16 cellular contexts compared by ENCODE assay signal in genomic region chr9:72454871-72455471, GRCh38.
A peak's percentile ranks its signal among the peaks of the same experiment; 100 is the strongest.
DNase-seq lines count a peak whose midpoint lies in the region; ATAC-seq and TF ChIP-seq lines count a peak whose summit lies in the region.
"Had no signal": no experiment of that assay in that cellular context is flagged by ENCODE, and none has a peak within 500 bp of the region (broad histone marks: within the 10 kb centered on the region; RNA-seq: fewer than 3 reads in every experiment).

No MANE protein-coding gene starts in this region.

- TF ChIP-seq POLR2A in testis (IDR thresholded peaks at IDR 0.05) = no peak

- WGBS in SK-N-SH (ENCODE audit: low lambda C conversion rate) = 17% methylated on average over 2 of the region's 2 CpGs
- WGBS in liver = 63% methylated on average over 2 of the region's 2 CpGs
- WGBS in testis, 2 donors = 75 to 83% methylated on average over 2 of the region's 2 CpGs

- TF ChIP-seq CTCF in SK-N-SH (IDR thresholded peaks at IDR 0.05) (no peak), liver (IDR thresholded peaks at IDR 0.05; ENCODE audit: low read depth, low read length, missing input control) (no peak), testis (IDR thresholded peaks at IDR 0.05) (no peak)

- peak overlapping the region; percentile 53 for H2AFZ ChIP-seq in SK-N-SH (ENCODE audit: low read depth)

- DNase-seq in SK-N-SH (no peak), caudate nucleus (lab: John Stamatoyannopoulos, UW) (peak in 4 of 61 donors; percentile 4 to 14 (median 10)), testis (peak; percentile 68), NCI-H748 (lab: John Stamatoyannopoulos, UW; ENCODE audit: unreplicated experiment) (no peak), SIG-M5 (lab: John Stamatoyannopoulos, UW) (no peak)
- DNase-seq in activated naive CD4-positive, alpha-beta T cell treated with anti-CD3 and anti-CD28 coated beads, Interleukin-2, amount 50 U/mL, for 72 hours (ENCODE audit: low spot score in 2 of 2) = no peak
- DNase-seq: activated CD4-positive, CD25-positive, alpha-beta regulatory T cell; cortex of kidney; foreskin keratinocyte; Karpas-422; NCI-H2029 treated with DMSO at 0.1 percent for 48 hours; stimulated activated CD4-positive, alpha-beta T cell treated with anti-CD3 and anti-CD28 coated beads, Interleukin-12 subunit alpha, Interleukin-12 subunit beta, amount 100 ng/mL, for 4 hours had no signal

- no peak overlapping the region for H3K4me2 ChIP-seq in SK-N-SH

- no peaks in the 10 kb centered on the region for H3K79me2 ChIP-seq in SK-N-SH (ENCODE audit: insufficient read depth)

- intact Hi-C loops in testis (cut with DNase I; ENCODE audit: low total_unique reads) = no loop called here

- H3K27ac ChIP-seq in SK-N-SH (ENCODE audit: low read depth in 2 of 2, low read length in 1 of 2) (no peak overlapping the region), caudate nucleus (ENCODE audit: low read depth, low read length) (peak overlapping the region; percentile 58), liver (ENCODE audit: low read depth in 1 of 2, low read length in 2 of 2) (peak overlapping the region; percentile 5 to 50), testis (peak overlapping the region; percentile 36 to 65)
- H3K27ac ChIP-seq: adrenal gland, foreskin keratinocyte, SK-N-MC had no signal

- peaks cover 4% of the 10 kb centered on the region for H3F3A ChIP-seq in SK-N-SH (replicated peaks; ENCODE audit: insufficient read depth)

- ATAC-seq in SK-N-SH treated with all-trans-retinoic acid at 6 μM for 48 hours = no peak
- no peak for ATAC-seq in activated naive CD4-positive, alpha-beta T cell treated with anti-CD3 and anti-CD28 coated beads, Interleukin-2, amount 50 U/mL, for 72 hours
- ATAC-seq: foreskin keratinocyte had no signal

- H3K9me3 ChIP-seq in SK-N-SH = no peaks in the 10 kb centered on the region
- no peaks in the 10 kb centered on the region for H3K9me3 ChIP-seq in liver (ENCODE audit: control insufficient read depth in 4 of 4, low read length in 3 of 4)
- no peaks in the 10 kb centered on the region for H3K9me3 ChIP-seq in testis
- H3K9me3 ChIP-seq: adrenal gland had no signal

- no peak overlapping the region for H3K4me3 ChIP-seq in SK-N-SH (ENCODE audit: low read depth in 2 of 2, low read length in 1 of 2)
- no peak overlapping the region for H3K4me3 ChIP-seq in liver (ENCODE audit: low read depth in 1 of 3, low read length in 3 of 3)
- H3K4me3 ChIP-seq in testis = no peak overlapping the region
- H3K4me3 ChIP-seq: adrenal gland, SK-N-MC had no signal

- no peak overlapping the region for H3K9ac ChIP-seq in SK-N-SH
- peak overlapping the region in 1 of 2 donors; percentile 53 for H3K9ac ChIP-seq in liver (ENCODE audit: low read depth in 1 of 2, low read length in 2 of 2)

- no peaks in the 10 kb centered on the region; the same call in 1 of the 2 replicates for H3K9me2 ChIP-seq in SK-N-SH

- TF ChIP-seq EP300 in SK-N-SH (IDR thresholded peaks at IDR 0.05; ENCODE audit: borderline replicate concordance in 1 of 2, low read depth in 1 of 2, low read length in 1 of 2) = no peak

- POLR2A ChIA-PET in SK-N-SH (lab: Yijun Ruan, JAX) = no interaction called here

- TF ChIP-seq RAD21 in SK-N-SH (IDR thresholded peaks at IDR 0.05; ENCODE audit: low read length) (no peak), liver (IDR thresholded peaks at IDR 0.05) (peak; percentile 23 to 45)

- H3K4me1 ChIP-seq in SK-N-SH (ENCODE audit: control insufficient read depth in 1 of 2, insufficient read depth in 2 of 2, low read depth in 1 of 2, low read length in 1 of 2) (no peaks in the 10 kb centered on the region), liver (ENCODE audit: control insufficient read depth in 4 of 4, insufficient read depth in 4 of 4, low read length in 3 of 4) (peaks cover 3 to 24% (median 18%) of the 10 kb centered on the region in 4 donors), testis (no peaks in the 10 kb centered on the region)
- H3K4me1 ChIP-seq: adrenal gland, foreskin keratinocyte had no signal

- CTCF ChIA-PET in SK-N-SH (lab: Yijun Ruan, JAX) = no interaction called here

- H3K36me3 Mint-ChIP-seq in activated naive CD4-positive, alpha-beta T cell treated with anti-CD3 and anti-CD28 coated beads, Interleukin-2, amount 50 U/mL, for 72 hours = no peaks in the 10 kb centered on the region

- H3K27me3 ChIP-seq in SK-N-SH (ENCODE audit: insufficient read depth) (peaks cover 10% of the 10 kb centered on the region; the same call in 1 of the 2 replicates), liver (ENCODE audit: control insufficient read depth in 4 of 4, insufficient read depth in 4 of 4, low read length in 3 of 4) (no peaks in the 10 kb centered on the region), testis (no peaks in the 10 kb centered on the region)
- H3K27me3 ChIP-seq: adrenal gland, foreskin keratinocyte had no signal

- H3K9me3 Mint-ChIP-seq in activated naive CD4-positive, alpha-beta T cell treated with anti-CD3 and anti-CD28 coated beads, Interleukin-2, amount 50 U/mL, for 72 hours = peaks cover 0 to 4% of the 10 kb centered on the region in 2 donors

- H3K36me3 ChIP-seq in SK-N-SH (replicated peaks in 1 of 2; ENCODE audit: control insufficient read depth in 1 of 2, insufficient read depth in 2 of 2, low read length in 1 of 2) (no peaks in the 10 kb centered on the region), liver (ENCODE audit: control insufficient read depth in 4 of 4, insufficient read depth in 3 of 4, low read depth in 1 of 4, low read length in 3 of 4) (no peaks in the 10 kb centered on the region), testis (ENCODE audit: low read depth, missing control alignments) (no peaks in the 10 kb centered on the region)
- H3K36me3 ChIP-seq: adrenal gland had no signal

- H4K20me1 ChIP-seq in SK-N-SH (ENCODE audit: insufficient read depth) = no peaks in the 10 kb centered on the region

- H3K27ac Mint-ChIP-seq in activated naive CD4-positive, alpha-beta T cell treated with anti-CD3 and anti-CD28 coated beads, Interleukin-2, amount 50 U/mL, for 72 hours = no peak overlapping the region

TF ChIP-seq in SK-N-SH, 30 proteins besides CTCF, POLR2A, EP300 and RAD21 (continues in another document):
- no peak for TF ChIP-seq RXRA (IDR thresholded peaks at IDR 0.05; ENCODE audit: borderline replicate concordance, low read depth)
- TF ChIP-seq EZH2phosphoT487 (IDR thresholded peaks at IDR 0.05; ENCODE audit: borderline replicate concordance, low read depth) = no peak
- no peak for TF ChIP-seq NRF1 (IDR thresholded peaks at IDR 0.05; ENCODE audit: low read depth, low read length)
- no peak for TF ChIP-seq MXI1 (IDR thresholded peaks at IDR 0.05; ENCODE audit: low read depth, low read length)
- TF ChIP-seq TCF12 (IDR thresholded peaks at IDR 0.05) = no peak
- no peak for TF ChIP-seq RCOR1 (IDR thresholded peaks at IDR 0.05; ENCODE audit: low read length)

TF ChIP-seq in SK-N-SH treated with all-trans-retinoic acid at 6 μM for 48 hours, 23 proteins besides CTCF, POLR2A, EP300 and RAD21 (continues in another document):
- TF ChIP-seq POU6F1 (CRISPR knock-in tag; IDR thresholded peaks at IDR 0.05; ENCODE audit: borderline replicate concordance, low read depth) (no peak), RARB (CRISPR knock-in tag; IDR thresholded peaks at IDR 0.05) (no peak)

TF ChIP-seq in liver, 16 proteins besides CTCF, POLR2A, EP300 and RAD21:
- TF ChIP-seq JUND (IDR thresholded peaks at IDR 0.05) = peak in 1 of 2 donors; percentile 16
- TF ChIP-seq FOXA2 (IDR thresholded peaks at IDR 0.05) = no peak
- TF ChIP-seq EGR1 (IDR thresholded peaks at IDR 0.05; ENCODE audit: low read depth in 2 of 2) = no peak
- TF ChIP-seq HNF4A (conservative IDR thresholded peaks at IDR 0.05) = peak; percentile 43 to 56
- peak; percentile 22 to 23 for TF ChIP-seq RXRA (IDR thresholded peaks at IDR 0.05)
- TF ChIP-seq YY1 (IDR thresholded peaks at IDR 0.05) = peak; percentile 73
- TF ChIP-seq GABPA (IDR thresholded peaks at IDR 0.05 in 1 of 2, conservative IDR thresholded peaks at IDR 0.05 in 1 of 2) = no peak

Comparison
In these comparisons a context has a peak if more than half of its experiments do, and no peak if none do; other contexts are left out.
1. H3K27ac ChIP-seq: peak in caudate nucleus (single experiment), liver (2 of 2) and testis (2 of 2); none in SK-N-SH (0 of 2).